ENCODE assay signal across 8 cellular contexts in genomic region chr1:204151562-204152309, GRCh38. TPM values are rescaled to one million over a fixed set of nuclear protein-coding genes. Genes with fewer than 3 reads are reported as not detected.
DNase-seq lines count a peak whose midpoint lies in the region; ATAC-seq and TF ChIP-seq lines count a peak whose summit lies in the region.

Gene ETNK2 (minus strand): TSS chr1:204152044. CDS start chr1:204151852, 192 bp downstream.

- peaks cover 57% of the 10 kb centered on the region for H3K27me3 Mint-ChIP-seq in endodermal cell (ENCODE audit: insufficient read depth)

- DNase-seq in NCI-H2196 (lab: John Stamatoyannopoulos, UW; ENCODE audit: unreplicated experiment), result peak; percentile 69
- peak; percentile 26 to 30 for DNase-seq in activated CD8-positive, alpha-beta memory T cell treated with anti-CD3 and anti-CD28 coated beads for 4 hours (ENCODE audit: low read depth in 2 of 2)
- peak; percentile 90 for DNase-seq in endodermal cell
- peak; percentile 29 to 65 (median 56) for DNase-seq in mucosa of descending colon
- DNase-seq in stimulated activated CD8-positive, alpha-beta memory T cell treated with anti-CD3 and anti-CD28 coated beads, Interleukin-4, amount 100 ng/mL, for 4 hours (ENCODE audit: low read depth in 2 of 2, low spot score in 1 of 2), result peak; percentile 14 to 38

- intact Hi-C loops in mucosa of descending colon (cut with DNase I, micrococcal nuclease), result no loop called here

- H3K9me3 Mint-ChIP-seq in endodermal cell, result no peaks in the 10 kb centered on the region

- no peak within 1 kb of the TSS for H3K27ac Mint-ChIP-seq in endodermal cell

- peaks cover 15% of the 10 kb centered on the region for H3K4me1 Mint-ChIP-seq in endodermal cell

- no peak within 1 kb of the TSS for H3K27ac ChIP-seq in endodermal cell (ENCODE audit: low read depth, low read length)

- H3K4me3 Mint-ChIP-seq in endodermal cell, result peak within 1 kb of the TSS; percentile 60

- H3K9ac ChIP-seq in ES-I3 (ENCODE audit: low read depth, low read length) (peak within 1 kb of the TSS; percentile 67), endodermal cell (ENCODE audit: extremely low read depth, low read length, poor library complexity, severe bottlenecking) (peak within 1 kb of the TSS; percentile 15)

- no peaks in the 10 kb centered on the region for H3K36me3 ChIP-seq in ES-I3 (ENCODE audit: insufficient read depth, low read length)
- no peaks in the 10 kb centered on the region for H3K36me3 ChIP-seq in endodermal cell (ENCODE audit: control insufficient read depth, insufficient read depth, low read length)
- H3K36me3 ChIP-seq in mucosa of descending colon (ENCODE audit: low read depth), result no peaks in the 10 kb centered on the region

- H3K9me3 ChIP-seq in ES-I3 (ENCODE audit: control insufficient read depth, insufficient read depth, low read length), result no peaks in the 10 kb centered on the region
- no peaks in the 10 kb centered on the region for H3K9me3 ChIP-seq in endodermal cell (ENCODE audit: control insufficient read depth, low read length)
- H3K9me3 ChIP-seq in mucosa of descending colon, result no peaks in the 10 kb centered on the region

- peak; percentile 55 for ATAC-seq in mucosa of descending colon
- ATAC-seq in GM21447 (IDR thresholded peaks at IDR 0.05; ENCODE audit: unreplicated experiment), result no peak
- ATAC-seq in GM21423 (IDR thresholded peaks at IDR 0.05; ENCODE audit: unreplicated experiment), result no peak

- H3K36me3 Mint-ChIP-seq in endodermal cell (ENCODE audit: low read depth), result no peaks in the 10 kb centered on the region

- 0 to 4% methylated on average over 21 to 94 of the region's 94 CpGs for WGBS in endodermal cell (ENCODE audit: insufficient coverage in 1 of 2, insufficient read length in 1 of 2), 2 experiments

- peaks cover 24% of the 10 kb centered on the region for H3K4me1 ChIP-seq in ES-I3 (ENCODE audit: insufficient read depth, low read length)
- no peaks in the 10 kb centered on the region for H3K4me1 ChIP-seq in endodermal cell (ENCODE audit: control insufficient read depth, insufficient read depth, low read length)
- H3K4me1 ChIP-seq in mucosa of descending colon (ENCODE audit: low read depth), result peaks cover 9% of the 10 kb centered on the region

- peaks cover 47% of the 10 kb centered on the region for H3K27me3 ChIP-seq in endodermal cell (ENCODE audit: control insufficient read depth, insufficient read depth, low read length, poor library complexity, severe bottlenecking)

- H3K4me3 ChIP-seq in endodermal cell (ENCODE audit: low read length) (peak within 1 kb of the TSS; percentile 80), mucosa of descending colon (no peak within 1 kb of the TSS)

- TF ChIP-seq CTCF in endodermal cell (conservative IDR thresholded peaks at IDR 0.05), result no peak
- no peak for TF ChIP-seq CTCF in mucosa of descending colon (IDR thresholded peaks at IDR 0.05)

RNA-seq across cellular contexts. Expression of gene ETNK2, which starts in this region (rescaled TPM):
- total RNA-seq in endodermal cell (10 to 100 TPM; 16.7 to 24.4 TPM), mucosa of descending colon (1 to 10 TPM in 2 of 3 donors, under 1 TPM in 1; 0.20 to 6.8 (median 2.1) TPM)
- polyA plus RNA-seq in endodermal cell (2013, experiment 1 of 2), result 11.9 TPM
- 11.8 TPM for polyA plus RNA-seq in endodermal cell (2013, experiment 2 of 2)

Comparison
In these comparisons a context has a peak if more than half of its experiments do, and no peak if none do; other contexts are left out.
1. DNase-seq: peak in every context shown above with its lines; median percentile 90 in endodermal cell; 69 in NCI-H2196; 56 in mucosa of descending colon; 28 in activated CD8-positive, alpha-beta memory T cell treated with anti-CD3 and anti-CD28 coated beads for 4 hours; 26 in stimulated activated CD8-positive, alpha-beta memory T cell treated with anti-CD3 and anti-CD28 coated beads, Interleukin-4, amount 100 ng/mL, for 4 hours.